ENCODE assay signal across 8 cellular contexts in the genomic region with DNA sequence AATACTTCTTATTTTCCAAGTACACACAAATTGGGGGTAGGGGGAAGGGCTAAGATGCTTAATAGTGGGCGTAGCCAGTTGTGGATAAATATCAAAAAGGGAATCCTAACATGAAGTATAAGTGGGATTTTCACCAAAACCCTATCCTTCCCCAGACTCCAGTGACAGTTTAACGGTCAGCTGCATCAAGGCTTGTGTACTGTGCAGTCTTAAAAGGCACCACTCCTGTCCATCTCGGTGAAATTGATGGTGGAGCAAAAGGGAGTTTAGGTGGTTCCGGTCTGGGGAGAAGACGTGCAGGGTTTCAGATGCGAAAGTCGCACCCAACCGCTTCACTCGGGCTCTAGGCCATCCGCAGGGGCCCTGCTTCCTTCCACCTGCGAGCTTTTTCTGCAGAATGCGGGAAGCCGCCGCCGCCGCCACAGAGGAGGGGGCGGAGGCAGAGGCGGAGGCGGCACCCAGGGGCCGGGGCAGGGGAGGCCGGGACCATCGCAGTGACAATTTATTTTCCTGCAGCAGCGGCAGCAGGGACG. TPM values are rescaled to one million over a fixed set of nuclear protein-coding genes. Genes with fewer than 3 reads are reported as not detected.
DNase-seq lines count a peak whose midpoint lies in the region; ATAC-seq, FAIRE-seq and TF ChIP-seq lines count a peak whose summit lies in the region.

A gene (plus strand): TSS at position 492 of the 533 bp plus-strand sequence. CDS start 21,464 bp downstream, outside the sequence.

- peak within 1 kb of the TSS; percentile 81 for H3K9ac ChIP-seq in HUES64 (ENCODE audit: low read depth, low read length)

- H3K4me1 Mint-ChIP-seq in T-helper 17 cell: peaks cover 35% of the 10 kb centered on the region

- H3K27ac Mint-ChIP-seq in T-helper 17 cell: peak within 1 kb of the TSS; percentile 93

- FAIRE-seq in D721Med (lab: Jason Lieb, UNC): no peak

- H3K27ac ChIP-seq in HUES64 (ENCODE audit: low read depth, low read length): peak within 1 kb of the TSS; percentile 69

- no peaks in the 10 kb centered on the region for H3K36me3 Mint-ChIP-seq in T-helper 17 cell (ENCODE audit: low read depth)

- DNase-seq in Caki2 (ENCODE audit: low read depth): no peak
- peak in 2 of 3 donors; percentile 61 to 66 for DNase-seq in T-helper 17 cell
- no peak for DNase-seq in astrocyte of the cerebellum (ENCODE audit: low read depth)
- peak; percentile 17 for DNase-seq in iris pigment epithelial cell (ENCODE audit: low read depth)
- DNase-seq in stimulated activated CD4-positive, alpha-beta T cell treated with anti-CD3 and anti-CD28 coated beads, Interleukin-1b, Interleukin-23, amount 100 ng/mL, for 24 hours (ENCODE audit: low read depth in 4 of 4, low spot score in 1 of 4): peak in 3 of 4 experiments; percentile 39 to 73 (median 60)
- no peak for DNase-seq in D721Med (ENCODE audit: insufficient read length, low spot score)

- peak within 1 kb of the TSS; percentile 96 for H3K4me3 Mint-ChIP-seq in T-helper 17 cell

- no peaks in the 10 kb centered on the region for H3K27me3 Mint-ChIP-seq in T-helper 17 cell

- H3K36me3 ChIP-seq in HUES64 (ENCODE audit: insufficient read depth, low read length): no peaks in the 10 kb centered on the region

- TF ChIP-seq CTCF in astrocyte of the cerebellum (IDR thresholded peaks at IDR 0.05; ENCODE audit: low read depth, low read length, missing control alignments) (no peak), D721Med (IDR thresholded peaks at IDR 0.05; ENCODE audit: insufficient read depth, missing control alignments) (no peak)

- 2% methylated on average over 23 of the region's 24 CpGs for WGBS in HUES64

- H3K9me3 ChIP-seq in HUES64 (ENCODE audit: insufficient read depth, low read depth, low read length) (no peaks in the 10 kb centered on the region), T-helper 17 cell (ENCODE audit: control insufficient read depth, low read length, poor library complexity, severe bottlenecking) (no peaks in the 10 kb centered on the region)

- ATAC-seq in GM21423 (IDR thresholded peaks at IDR 0.05; ENCODE audit: unreplicated experiment) (peak; percentile 46), T-helper 17 cell (peak; percentile 80)

- peaks cover 8% of the 10 kb centered on the region; the same call in 1 of the 2 replicates for H3K4me1 ChIP-seq in HUES64 (ENCODE audit: insufficient read depth, low read length)

- H3K4me3 ChIP-seq in HUES64 (ENCODE audit: low read length) (peak within 1 kb of the TSS; percentile 93), astrocyte of the cerebellum (ENCODE audit: low read depth, low read length) (peak within 1 kb of the TSS; percentile 80)

- H3K27me3 ChIP-seq in HUES64 (ENCODE audit: insufficient read depth, low read length): peaks cover 34% of the 10 kb centered on the region

- in situ Hi-C loops in Caki2 (cut with HindIII; ENCODE audit: low pct_unique_long_range_greater_than_20kb, low sequenced_read_pairs) (no loop called here), astrocyte of the cerebellum (cut with HindIII; ENCODE audit: low sequenced_read_pairs) (no loop called here)

RNA-seq across cellular contexts. Expression of the gene that starts here (rescaled TPM):
- total RNA-seq in Caki2 (2014; rRNA removed; shearing (Covaris generic); ENCODE audit: low replicate concordance): 15.6 and 62.4 TPM in 2 replicates
- 3.6 TPM for polyA plus RNA-seq in HUES64 (2013, experiment 1 of 2)
- 3.2 TPM for polyA plus RNA-seq in HUES64 (2013, experiment 2 of 2)
- 10 to 100 TPM; 20.7 to 32.3 TPM for total RNA-seq in T-helper 17 cell

Comparison
In these comparisons a context has a peak if more than half of its experiments do, and no peak if none do; other contexts are left out.
1. DNase-seq: peak in T-helper 17 cell (2 of 3), iris pigment epithelial cell (single experiment) and stimulated activated CD4-positive, alpha-beta T cell treated with anti-CD3 and anti-CD28 coated beads, Interleukin-1b, Interleukin-23, amount 100 ng/mL, for 24 hours (3 of 4); none in Caki2 (single experiment), astrocyte of the cerebellum (single experiment) and D721Med (single experiment).